ENCODE assay signal across 12 cellular contexts in genomic region chr3:159950156-159950898, GRCh38. TPM values are rescaled to one million over a fixed set of nuclear protein-coding genes. Genes with fewer than 3 reads are reported as not detected.
DNase-seq lines count a peak whose midpoint lies in the region; ATAC-seq and TF ChIP-seq lines count a peak whose summit lies in the region.
"Had no signal": no experiment of that assay in that cellular context is flagged by ENCODE, and none has a peak within 500 bp of the region (broad histone marks: within the 10 kb centered on the region; RNA-seq: fewer than 3 reads in every experiment).

No MANE protein-coding gene starts in this region.

- no peak for TF ChIP-seq CTCF in H9 (conservative IDR thresholded peaks at IDR 0.05)

- H3K4ac ChIP-seq in H9 (ENCODE audit: low read depth, low read length): no peak overlapping the region

- H3K9ac ChIP-seq in H9 (ENCODE audit: extremely low read depth, insufficient read length, low read length) (no peak overlapping the region), GM23248 (no peak overlapping the region)

- H3K9me3 ChIP-seq in H9 (ENCODE audit: control insufficient read depth, low read depth, low read length): no peaks in the 10 kb centered on the region
- H3K9me3 ChIP-seq in GM23248 (ENCODE audit: low read depth): no peaks in the 10 kb centered on the region

- no peak overlapping the region for H3K23ac ChIP-seq in H9 (ENCODE audit: insufficient read length, low read depth, low read length)

- no peak overlapping the region for H3K56ac ChIP-seq in H9 (ENCODE audit: insufficient read length, low read depth, low read length)

- intact Hi-C loops in Right ventricle myocardium inferior (cut with DNase I): no loop called here

- no peak overlapping the region for H4K5ac ChIP-seq in H9 (ENCODE audit: insufficient read length, low read depth, low read length)

- H2BK20ac ChIP-seq in H9 (ENCODE audit: low read depth, low read length, poor library complexity, severe bottlenecking): no peak overlapping the region

- H3K18ac ChIP-seq in H9 (ENCODE audit: insufficient read length, low read depth, low read length): no peak overlapping the region

- H3K14ac ChIP-seq in H9 (ENCODE audit: insufficient read depth, low read length): no peak overlapping the region

- H3K4me3 ChIP-seq in GM23248: no peak overlapping the region

- no peak overlapping the region for H2AFZ ChIP-seq in H9 (ENCODE audit: low read length)
- no peak overlapping the region for H2AFZ ChIP-seq in GM23248

- ATAC-seq in GM19324 (IDR thresholded peaks at IDR 0.05; ENCODE audit: low FRiP score, unreplicated experiment): peak; percentile 50
- peak; percentile 82 for ATAC-seq in HG02763 (IDR thresholded peaks at IDR 0.05; ENCODE audit: unreplicated experiment)
- peak; percentile 88 for ATAC-seq in HG03575 (IDR thresholded peaks at IDR 0.05; ENCODE audit: extremely low read depth, insufficient number of reproducible peaks, low FRiP score, unreplicated experiment)
- no peak for ATAC-seq in Right ventricle myocardium inferior

- no peak for DNase-seq in stimulated activated CD4-positive, alpha-beta T cell treated with anti-CD3 and anti-CD28 coated beads, Interleukin-2, amount 100 ng/mL, for 24 hours
- no peak for DNase-seq in H9
- DNase-seq in GM23248: no peak
- DNase-seq in Right ventricle myocardium inferior (ENCODE audit: missing footprints): no peak
- DNase-seq: activated CD4-positive, alpha-beta memory T cell treated with anti-CD3 and anti-CD28 coated beads, Interleukin-2, amount 10 ng/mL, durations not matched to agents 7 days and 5 days; NCI-H1105 treated with DMSO at 0.1 percent for 48 hours; RPMI8226 had no signal

- no peak overlapping the region for H2BK120ac ChIP-seq in H9 (ENCODE audit: low read depth, low read length, poor library complexity, severe bottlenecking)

- no peak overlapping the region for H2BK15ac ChIP-seq in H9 (ENCODE audit: low read depth, low read length)

- no peaks in the 10 kb centered on the region for H3K9me3 Mint-ChIP-seq in H9
- H3K9me3 Mint-ChIP-seq: activated CD4-positive, alpha-beta memory T cell treated with anti-CD3 and anti-CD28 coated beads, Interleukin-2, amount 10 ng/mL, durations not matched to agents 7 days and 5 days; natural killer cell treated with Interleukin-12 subunit alpha and Interleukin-12 subunit beta and Interleukin-15 and Interleukin-18, amount 100 ng/mL, for 72 hours had no signal

- H3K27ac ChIP-seq in H9 (ENCODE audit: insufficient read length, low read depth, low read length) (no peak overlapping the region), GM23248 (no peak overlapping the region)

- H3K23me2 ChIP-seq in H9 (ENCODE audit: insufficient read length, low read depth, low read length, poor library complexity, severe bottlenecking): no peaks in the 10 kb centered on the region

- H4K8ac ChIP-seq in H9 (replicated peaks; ENCODE audit: insufficient read length, low read depth, low read length): no peak overlapping the region

- no peaks in the 10 kb centered on the region; the same call in 1 of the 2 replicates for H3K27me3 Mint-ChIP-seq in H9 (ENCODE audit: low read depth)

- no peak overlapping the region for H4K91ac ChIP-seq in H9 (ENCODE audit: insufficient read length, low read depth, low read length)

- no peaks in the 10 kb centered on the region for H3K36me3 Mint-ChIP-seq in H9 (ENCODE audit: insufficient read depth in 1 of 3, low read depth in 3 of 3)
- H3K36me3 Mint-ChIP-seq: natural killer cell treated with Interleukin-12 subunit alpha and Interleukin-12 subunit beta and Interleukin-15 and Interleukin-18, amount 100 ng/mL, for 72 hours had no signal

- H4K20me1 ChIP-seq in H9 (ENCODE audit: control insufficient read depth, insufficient read depth, insufficient read length): no peaks in the 10 kb centered on the region
- H4K20me1 ChIP-seq in GM23248 (ENCODE audit: insufficient read depth): no peaks in the 10 kb centered on the region

- H3K79me2 ChIP-seq in H9 (ENCODE audit: insufficient read depth, low read length) (no peaks in the 10 kb centered on the region), GM23248 (ENCODE audit: insufficient read depth) (no peaks in the 10 kb centered on the region)

- H3K27ac Mint-ChIP-seq in H9: no peak overlapping the region
- H3K27ac Mint-ChIP-seq: activated CD4-positive, alpha-beta memory T cell treated with anti-CD3 and anti-CD28 coated beads, Interleukin-2, amount 10 ng/mL, durations not matched to agents 7 days and 5 days; natural killer cell treated with Interleukin-12 subunit alpha and Interleukin-12 subunit beta and Interleukin-15 and Interleukin-18, amount 100 ng/mL, for 72 hours had no signal

- in situ Hi-C loops in GM23248 (cut with MboI): no loop called here

- no peak overlapping the region for H3K4me3 Mint-ChIP-seq in H9
- H3K4me3 Mint-ChIP-seq: activated CD4-positive, alpha-beta memory T cell treated with anti-CD3 and anti-CD28 coated beads, Interleukin-2, amount 10 ng/mL, durations not matched to agents 7 days and 5 days; natural killer cell treated with Interleukin-12 subunit alpha and Interleukin-12 subunit beta and Interleukin-15 and Interleukin-18, amount 100 ng/mL, for 72 hours had no signal

- H3T11ph ChIP-seq in H9 (ENCODE audit: low read length): no peak overlapping the region

- peaks cover 6 to 7% of the 10 kb centered on the region in 2 experiments for H3K4me1 Mint-ChIP-seq in H9

- H2BK12ac ChIP-seq in H9 (ENCODE audit: insufficient read length, low read depth, low read length): no peak overlapping the region

- no CpG with 5 or more reads among the region's 3 CpGs for WGBS in H9 (ENCODE audit: extremely low coverage, insufficient read length, low lambda C conversion rate)
- WGBS in GM23248 (ENCODE audit: low coverage in 1 of 2, low lambda C conversion rate in 2 of 2, missing lambda C conversion rate in 2 of 2), 2 experiments: 98 to 99% methylated on average over 3 of the region's 3 CpGs

- no peak overlapping the region for H2AK5ac ChIP-seq in H9 (ENCODE audit: insufficient read length, low read length)

- no peaks in the 10 kb centered on the region for H3K4me1 ChIP-seq in H9 (ENCODE audit: insufficient read depth, low read length)
- peaks cover 31% of the 10 kb centered on the region for H3K4me1 ChIP-seq in GM23248 (ENCODE audit: insufficient read depth)

- H3F3A ChIP-seq in GM23248 (ENCODE audit: insufficient read depth): peaks cover 37% of the 10 kb centered on the region

- H3K4me2 ChIP-seq in H9 (ENCODE audit: insufficient read depth, insufficient read length, low read length) (no peak overlapping the region), GM23248 (ENCODE audit: unreplicated experiment) (no peak overlapping the region)

- H3K79me1 ChIP-seq in H9 (ENCODE audit: insufficient read depth, low read depth, low read length, poor library complexity, severe bottlenecking): no peaks in the 10 kb centered on the region

- H3K27me3 ChIP-seq in H9 (ENCODE audit: insufficient read depth, low read length) (no peaks in the 10 kb centered on the region), GM23248 (replicated peaks; ENCODE audit: insufficient read depth) (no peaks in the 10 kb centered on the region)

- no peaks in the 10 kb centered on the region; the same call in 1 of the 2 replicates for H3K9me2 ChIP-seq in GM23248 (ENCODE audit: insufficient read depth)

- no peak overlapping the region for H2BK5ac ChIP-seq in H9 (ENCODE audit: insufficient read length, low read length)

- H3K36me3 ChIP-seq in GM23248 (ENCODE audit: low read depth): no peaks in the 10 kb centered on the region

RNA-seq across cellular contexts. Expression of gene IL12A, which starts 38.3 kb away (rescaled TPM):
- total RNA-seq in H9 (2021) (0.35 and 0.50 TPM in 2 replicates), Right ventricle myocardium inferior (0.46 TPM)
- total RNA-seq in GM23248 (2014; rRNA removed; shearing (Covaris generic)): 0.51 and 2.8 TPM in 2 replicates
- 1.6 and 2.2 TPM in 2 replicates for polyA plus RNA-seq in GM23248 (2016; fragmentation: Nextera tagmentation; extraction: Ambion mirVana)
- total RNA-seq: subcutaneous adipose tissue had no signal
